Comparison of ENCODE assay signal across 9 cellular contexts in the genomic region with DNA sequence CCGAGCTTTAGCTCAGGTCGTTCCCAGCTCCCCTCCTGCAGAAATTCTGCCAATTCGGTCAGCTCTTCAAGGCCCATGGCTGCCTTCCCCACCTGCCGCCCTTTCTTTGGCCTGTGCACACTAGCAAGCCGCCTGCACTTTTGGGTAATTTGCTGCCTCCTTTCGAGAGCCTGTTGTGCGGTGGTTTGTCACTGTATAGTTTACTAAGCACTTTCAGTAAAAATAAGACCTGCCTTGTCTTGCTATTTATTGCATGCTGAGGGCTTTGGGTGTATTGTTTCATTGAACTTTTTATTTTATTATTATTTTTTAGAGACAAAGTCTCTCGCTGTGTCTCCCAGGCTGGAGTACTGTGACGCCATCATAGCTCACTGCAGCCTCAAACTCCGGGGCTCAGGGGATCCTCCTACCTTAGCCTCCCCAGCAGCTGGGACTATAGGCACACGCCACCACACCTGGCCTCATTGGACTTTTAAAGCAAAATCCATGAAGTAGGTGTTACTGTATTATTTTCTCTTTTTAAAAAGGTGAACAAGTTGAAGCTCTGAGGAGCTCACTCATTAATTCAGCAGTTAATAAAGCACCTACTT. TPM values are rescaled to one million over a fixed set of nuclear protein-coding genes. Genes with fewer than 3 reads are reported as not detected.
DNase-seq lines count a peak whose midpoint lies in the region; ATAC-seq and TF ChIP-seq lines count a peak whose summit lies in the region.
"Had no signal": no experiment of that assay in that cellular context is flagged by ENCODE, and none has a peak within 500 bp of the region (broad histone marks: within the 10 kb centered on the region; RNA-seq: fewer than 3 reads in every experiment).

No MANE protein-coding gene starts in this region.

- no peaks in the 10 kb centered on the region for H3K79me1 ChIP-seq in neuronal stem cell (ENCODE audit: low read depth, low read length)

- in situ Hi-C loops in ACHN (cut with HindIII; ENCODE audit: low pct_ligation_motif_present, low pct_unique_long_range_greater_than_20kb, low sequenced_read_pairs) (no loop called here), G401 (cut with HindIII; ENCODE audit: low sequenced_read_pairs) (no loop called here)

- peak overlapping the region; percentile 65 for H3K4me2 ChIP-seq in neuronal stem cell (ENCODE audit: insufficient read depth, low read length, poor library complexity, severe bottlenecking)

- H3K36me3 ChIP-seq in neuronal stem cell (replicated peaks in 1 of 2; ENCODE audit: control insufficient read depth in 2 of 2, insufficient read depth in 2 of 2, low read length in 2 of 2) = peaks cover 0 to 1% of the 10 kb centered on the region in 2 donors

- DNase-seq in Ammon's horn (ENCODE audit: low spot score) = peak; percentile 43
- DNase-seq in neuronal stem cell (ENCODE audit: low spot score) = no peak
- DNase-seq in ACHN = no peak
- no peak for DNase-seq in effector CD8-positive, alpha-beta T cell (lab: John Stamatoyannopoulos, UW)
- DNase-seq in G401 (ENCODE audit: low spot score) = no peak

- H2AFZ ChIP-seq in neuronal stem cell (ENCODE audit: low read length) = peak overlapping the region; percentile 87

- no peak overlapping the region for H3K9ac ChIP-seq in neuronal stem cell (ENCODE audit: low read depth, low read length, poor library complexity)

- no peak overlapping the region for H4K91ac ChIP-seq in neuronal stem cell (ENCODE audit: low read depth, low read length, poor library complexity)

- ATAC-seq in HG02763 (IDR thresholded peaks at IDR 0.05; ENCODE audit: unreplicated experiment) = no peak

- H3K23ac ChIP-seq in neuronal stem cell (ENCODE audit: low read depth, low read length, poor library complexity) = no peak overlapping the region

- WGBS in neuronal stem cell (ENCODE audit: extremely low coverage in 2 of 2, insufficient read length in 2 of 2, insufficient replicate concordance in 1 of 2), 2 donors = no CpG with 5 or more reads among the region's 11 CpGs

- TF ChIP-seq EP300 in Ishikawa (IDR thresholded peaks at IDR 0.05; ENCODE audit: borderline replicate concordance) = no peak

- no peak overlapping the region for H2BK120ac ChIP-seq in neuronal stem cell (ENCODE audit: low read depth, low read length)

- H2BK5ac ChIP-seq in neuronal stem cell (ENCODE audit: low read length) = no peak overlapping the region

- peak overlapping the region in 1 of 2 donors; percentile 49 for H3K4me3 ChIP-seq in neuronal stem cell (ENCODE audit: low read length in 2 of 2)

- no peak overlapping the region for H3K18ac ChIP-seq in neuronal stem cell (ENCODE audit: low read length)

- H3K27ac ChIP-seq in cingulate gyrus (ENCODE audit: low read depth, low read length) = peak overlapping the region; percentile 89
- H3K27ac ChIP-seq in neuronal stem cell (replicated peaks; ENCODE audit: low read length) = peak overlapping the region; percentile 33

- no peak overlapping the region for H3K4ac ChIP-seq in neuronal stem cell (ENCODE audit: low read length)

- no peak overlapping the region for H2BK12ac ChIP-seq in neuronal stem cell (ENCODE audit: low read length)

- no peak overlapping the region for H2BK15ac ChIP-seq in neuronal stem cell (ENCODE audit: low read length)

- no peak overlapping the region for H2AK5ac ChIP-seq in neuronal stem cell (ENCODE audit: low read depth, low read length)

- peaks cover 0 to 8% (median 0%) of the 10 kb centered on the region in 3 experiments for H3K27me3 ChIP-seq in neuronal stem cell (ENCODE audit: control insufficient read depth in 3 of 3, insufficient read depth in 3 of 3, low read depth in 1 of 3, low read length in 3 of 3)

- H3K4me1 ChIP-seq in neuronal stem cell (ENCODE audit: control insufficient read depth in 2 of 2, insufficient read depth in 1 of 2, low read depth in 1 of 2, low read length in 2 of 2) = peaks cover 23 to 34% of the 10 kb centered on the region in 2 donors

- no peak overlapping the region for H3K14ac ChIP-seq in neuronal stem cell (ENCODE audit: low read length)

- no peak overlapping the region for H4K8ac ChIP-seq in neuronal stem cell (ENCODE audit: low read depth, low read length)

- no peaks in the 10 kb centered on the region for H3K9me3 ChIP-seq in neuronal stem cell (replicated peaks in 1 of 2; ENCODE audit: control insufficient read depth in 2 of 2, insufficient read depth in 1 of 2, low read depth in 1 of 2, low read length in 2 of 2)

- TF ChIP-seq RAD21 in Ishikawa (IDR thresholded peaks at IDR 0.05; ENCODE audit: low read depth) = no peak

TF ChIP-seq in Ishikawa, 13 proteins besides CTCF, POLR2A, EP300 and RAD21:
- 0 out of 2 replicates have a peak, but pooled peaks have one; percentile 15 for TF ChIP-seq TAF1 (IDR thresholded peaks at IDR 0.05; ENCODE audit: low read depth)
- TF ChIP-seq TCF12 (IDR thresholded peaks at IDR 0.05; ENCODE audit: low read depth) = no peak
TF ChIP-seq in Ishikawa: peak in this region for 1.

RNA-seq across cellular contexts. Expression of a gene that starts 1.1 kb away (rescaled TPM):
- 2.4 TPM for polyA plus RNA-seq in neuronal stem cell (2013, experiment 1 of 2)
- polyA plus RNA-seq in neuronal stem cell (2013, experiment 2 of 2) = 2.5 TPM
- 0.25 TPM in 1 of 2 replicates, not detected in the other for total RNA-seq in G401 (2014; rRNA removed; shearing (Covaris generic))
- total RNA-seq: SK-MEL-5 had no signal

RNA-seq across cellular contexts. Expression of a gene that starts 39.0 kb away (rescaled TPM):
- 36.2 TPM for polyA plus RNA-seq in neuronal stem cell (2013, experiment 1 of 2)
- 35.5 TPM for polyA plus RNA-seq in neuronal stem cell (2013, experiment 2 of 2)
- total RNA-seq in G401 (2014; rRNA removed; shearing (Covaris generic)) = 12.9 and 15.6 TPM in 2 replicates
